ENCODE assay signal across 16 cellular contexts in the genomic region with DNA sequence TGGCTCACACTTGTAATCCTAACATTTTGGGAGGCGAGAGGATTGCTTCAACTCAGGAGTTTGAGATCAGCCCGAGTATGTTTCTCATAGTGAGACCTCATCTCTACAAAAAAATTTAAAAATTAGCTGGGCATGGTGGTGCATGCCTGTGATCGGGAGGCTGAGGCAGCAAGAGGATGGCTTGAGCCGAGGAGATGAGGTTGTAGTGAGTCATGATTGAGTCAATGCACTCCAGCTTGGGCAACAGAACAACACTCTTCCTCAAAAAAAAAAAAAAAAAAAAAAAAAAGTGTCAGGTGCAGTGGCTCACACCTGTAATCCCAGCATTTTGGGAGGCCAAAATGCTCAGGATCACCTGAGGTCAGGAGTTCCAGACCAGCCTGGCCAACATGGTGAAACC. TPM values are rescaled to one million over a fixed set of nuclear protein-coding genes. Genes with fewer than 3 reads are reported as not detected.
DNase-seq lines count a peak whose midpoint lies in the region; ATAC-seq and TF ChIP-seq lines count a peak whose summit lies in the region.
"Had no signal": no experiment of that assay in that cellular context is flagged by ENCODE, and none has a peak within 500 bp of the region (broad histone marks: within the 10 kb centered on the region; RNA-seq: fewer than 3 reads in every experiment).

No MANE protein-coding gene starts in this region.

- POLR2A ChIA-PET in PC-3 (lab: Charles Lee; ENCODE audit: unreplicated experiment): no interaction called here

- peak; percentile 27 for ATAC-seq in PC-3
- no peak for ATAC-seq in GM21423 (IDR thresholded peaks at IDR 0.05; ENCODE audit: unreplicated experiment)

- H3K4me2 ChIP-seq in PC-3 (ENCODE audit: low read length): no peak overlapping the region
- H3K4me2 ChIP-seq: BLaER1 had no signal

- H3F3A ChIP-seq in PC-3 (ENCODE audit: low read length, unreplicated experiment): no peaks in the 10 kb centered on the region

- no peaks in the 10 kb centered on the region for H4K20me1 ChIP-seq in PC-3 (ENCODE audit: low read length)
- H4K20me1 ChIP-seq: BLaER1 had no signal

- no peaks in the 10 kb centered on the region for H3K9me2 ChIP-seq in PC-3 (replicated peaks; ENCODE audit: low read length)

- H2AFZ ChIP-seq in PC-3 (ENCODE audit: low read length): no peak overlapping the region

- DNase-seq in 8988T: peak; percentile 29
- DNase-seq in EL: peak; percentile 73
- DNase-seq in PC-3: peak; percentile 81
- peak; percentile 83 for DNase-seq in epithelial cell of prostate (ENCODE audit: low read depth, low spot score)
- no peak for DNase-seq in DMS79 (lab: John Stamatoyannopoulos, UW)
- DNase-seq in NCI-H146 (lab: John Stamatoyannopoulos, UW): no peak
- DNase-seq in caudate nucleus (lab: John Stamatoyannopoulos, UW): no peak
- DNase-seq: foreskin melanocyte, H7, islet precursor cell, NCI-H1092, NCI-H2227 treated with DMSO at 0.1 percent for 48 hours had no signal

- no peak overlapping the region for H3K4me3 ChIP-seq in PC-3 (ENCODE audit: low read length)
- H3K4me3 ChIP-seq: BLaER1, coronary artery, prostate gland had no signal

- peaks cover 29% of the 10 kb centered on the region for H3K4me1 ChIP-seq in PC-3 (ENCODE audit: insufficient read depth, low read length)
- H3K4me1 ChIP-seq: prostate gland had no signal

- CTCF ChIA-PET in PC-3 (lab: Charles Lee): interaction anchor here (0.6 to 1.3 kb wide), 2 partner anchors 24 to 72 kb away, joined by 3 to 5 read pairs; no protein-coding TSS in a partner anchor

- no TSS peak for BruUV-seq in PC-3 (replicated peaks; lab: Mats Ljungman, UMichigan)

- H3K9ac ChIP-seq in PC-3 (ENCODE audit: low read length): no peak overlapping the region
- H3K9ac ChIP-seq: BLaER1 had no signal

- H3K9me3 ChIP-seq in PC-3 (ENCODE audit: low read length): no peaks in the 10 kb centered on the region
- H3K9me3 ChIP-seq: prostate gland had no signal

- intact Hi-C loops in PC-3 (cut with micrococcal nuclease): no loop called here

- no peak for TF ChIP-seq CTCF in PC-3 (conservative IDR thresholded peaks at IDR 0.05; ENCODE audit: low read depth, low read length)

- peaks cover 11% of the 10 kb centered on the region for H3K79me2 ChIP-seq in PC-3 (ENCODE audit: low read length)

- no peaks in the 10 kb centered on the region for H3K36me3 ChIP-seq in PC-3 (ENCODE audit: low read depth, low read length)
- H3K36me3 ChIP-seq: prostate gland had no signal

- no peaks in the 10 kb centered on the region for H3K27me3 ChIP-seq in PC-3 (ENCODE audit: low read length)
- H3K27me3 ChIP-seq: BLaER1 had no signal

- H3K27ac ChIP-seq in PC-3 (ENCODE audit: low read length) (no peak overlapping the region), epithelial cell of prostate (peak overlapping the region; percentile 34), caudate nucleus (ENCODE audit: low read depth, low read length) (no peak overlapping the region)
- H3K27ac ChIP-seq: BLaER1, coronary artery, prostate gland had no signal

RNA-seq across cellular contexts. Expression of gene RPL39L, which starts 2.4 kb away (rescaled TPM):
- 155 and 175 TPM in 2 replicates for total RNA-seq in PC-3 (2014; rRNA removed)

Comparison
In these comparisons a context has a peak if more than half of its experiments do, and no peak if none do; other contexts are left out.
1. DNase-seq: peak in 8988T (single experiment), EL (single experiment), PC-3 (single experiment) and epithelial cell of prostate (single experiment); none in DMS79 (single experiment), NCI-H146 (single experiment) and caudate nucleus (0 of 61).